ENCODE assay signal across 1 cellular context in the genomic region with DNA sequence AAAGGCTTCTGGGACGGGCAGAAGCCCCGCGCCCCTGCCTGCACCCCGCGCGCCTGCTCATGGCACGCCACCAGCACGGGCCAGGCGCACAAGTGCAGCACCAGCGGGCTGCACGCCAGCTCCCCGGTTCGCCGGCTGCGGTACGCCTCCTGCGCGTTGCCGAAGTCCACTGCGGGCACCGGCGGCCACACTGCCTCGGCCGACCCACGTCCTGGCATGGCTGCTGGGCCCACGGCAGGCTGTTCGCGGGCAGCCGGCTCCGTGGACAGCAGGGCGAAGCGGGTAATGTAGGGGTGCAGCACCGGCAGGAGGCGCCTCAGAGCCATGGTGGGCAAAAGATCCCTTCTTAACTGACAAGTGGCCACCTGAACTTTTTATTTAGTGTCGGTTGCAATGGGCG.
TF ChIP-seq lines count a peak whose summit lies in the region.

No MANE protein-coding gene starts in this region.

TF ChIP-seq in HepG2, 621 proteins besides CTCF, POLR2A, EP300 and RAD21 (continued from another document):
- no peak for TF ChIP-seq ZBTB37 (CRISPR knock-in tag; IDR thresholded peaks at IDR 0.05)
- peak; percentile 28 for TF ChIP-seq AGO2 (optimal IDR thresholded peaks at IDR 0.05; ENCODE audit: low read depth, low read length)
